Comparison of ENCODE assay signal across 2 cellular contexts in the genomic region with DNA sequence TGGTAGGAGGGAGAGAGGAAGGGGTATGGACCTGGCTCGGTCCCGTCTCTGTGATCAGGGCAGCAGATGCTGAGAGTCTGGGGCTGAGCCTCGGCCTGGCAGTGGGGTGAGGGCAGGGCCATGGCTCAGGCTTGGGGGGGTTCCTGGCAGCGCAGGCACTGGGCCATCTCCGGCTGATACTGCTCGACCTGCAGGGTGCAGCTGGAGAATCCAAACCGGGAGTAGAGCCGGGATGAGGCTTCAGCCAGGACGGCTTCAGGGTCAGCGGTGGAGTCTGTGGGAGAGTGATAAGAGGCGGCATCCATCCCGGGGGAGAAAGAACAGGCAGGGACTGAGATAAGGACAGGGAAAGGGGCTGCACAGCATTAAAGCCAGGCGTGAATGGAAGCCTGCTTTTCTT.
TF ChIP-seq lines count a peak whose summit lies in the region.

No MANE protein-coding gene starts in this region.

TF ChIP-seq in SK-N-SH, 30 proteins besides CTCF, POLR2A, EP300 and RAD21:
- TF ChIP-seq FOXJ3 (CRISPR knock-in tag; IDR thresholded peaks at IDR 0.05), result no peak
- TF ChIP-seq SMC3 (IDR thresholded peaks at IDR 0.05; ENCODE audit: low read depth, low read length), result no peak
- TF ChIP-seq MEF2A (IDR thresholded peaks at IDR 0.05; ENCODE audit: borderline replicate concordance, low read depth), result no peak
- no peak for TF ChIP-seq MAX (IDR thresholded peaks at IDR 0.05; ENCODE audit: low read depth)
- TF ChIP-seq, protein P1, sequence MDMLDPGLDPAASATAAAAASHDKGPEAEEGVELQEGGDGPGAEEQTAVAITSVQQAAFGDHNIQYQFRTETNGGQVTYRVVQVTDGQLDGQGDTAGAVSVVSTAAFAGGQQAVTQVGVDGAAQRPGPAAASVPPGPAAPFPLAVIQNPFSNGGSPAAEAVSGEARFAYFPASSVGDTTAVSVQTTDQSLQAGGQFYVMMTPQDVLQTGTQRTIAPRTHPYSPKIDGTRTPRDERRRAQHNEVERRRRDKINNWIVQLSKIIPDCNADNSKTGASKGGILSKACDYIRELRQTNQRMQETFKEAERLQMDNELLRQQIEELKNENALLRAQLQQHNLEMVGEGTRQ (IDR thresholded peaks at IDR 0.05; ENCODE audit: borderline replicate concordance, low read depth, low read length), result no peak
- TF ChIP-seq MXI1 (IDR thresholded peaks at IDR 0.05; ENCODE audit: low read depth, low read length), result peak; percentile 60; the same call in 1 of the 2 replicates
- TF ChIP-seq GATA2 (CRISPR knock-in tag; IDR thresholded peaks at IDR 0.05), result peak; percentile 75
- TF ChIP-seq TEAD4 (IDR thresholded peaks at IDR 0.05; ENCODE audit: borderline replicate concordance, insufficient read depth), result no peak
- no peak for TF ChIP-seq TAF1 (IDR thresholded peaks at IDR 0.05; ENCODE audit: borderline replicate concordance, low read depth, low read length)
- TF ChIP-seq GABPA (IDR thresholded peaks at IDR 0.05; ENCODE audit: low read depth), result no peak
- no peak for TF ChIP-seq RFX5 (IDR thresholded peaks at IDR 0.05; ENCODE audit: low read length)
- peak; percentile 38 for TF ChIP-seq CHD2 (IDR thresholded peaks at IDR 0.05; ENCODE audit: low read length, partially characterized antibody)

TF ChIP-seq in endothelial cell of umbilical vein, 7 proteins besides CTCF, POLR2A, EP300 and RAD21:
- TF ChIP-seq EZH2 (IDR thresholded peaks at IDR 0.05; ENCODE audit: borderline replicate concordance, low read depth, low read length, severe bottlenecking), result no peak
- no peak for TF ChIP-seq MYC (IDR thresholded peaks at IDR 0.05; ENCODE audit: low read depth, low read length)
- no peak for TF ChIP-seq FOS (IDR thresholded peaks at IDR 0.05; ENCODE audit: borderline replicate concordance, insufficient read depth, low read length)
- no peak for TF ChIP-seq MAX (IDR thresholded peaks at IDR 0.05; ENCODE audit: insufficient read depth, insufficient read length)
- TF ChIP-seq JUN (IDR thresholded peaks at IDR 0.05; ENCODE audit: borderline replicate concordance, insufficient read depth, insufficient read length, low read depth), result no peak
- TF ChIP-seq GATA2 (IDR thresholded peaks at IDR 0.05; ENCODE audit: insufficient read depth, insufficient read length, low read depth, low read length), result no peak
- TF ChIP-seq POLR2AphosphoS5 (IDR thresholded peaks at IDR 0.05; ENCODE audit: insufficient read depth, low read depth, low read length), result no peak
